ENCODE assay signal across 8 cellular contexts in the genomic region with DNA sequence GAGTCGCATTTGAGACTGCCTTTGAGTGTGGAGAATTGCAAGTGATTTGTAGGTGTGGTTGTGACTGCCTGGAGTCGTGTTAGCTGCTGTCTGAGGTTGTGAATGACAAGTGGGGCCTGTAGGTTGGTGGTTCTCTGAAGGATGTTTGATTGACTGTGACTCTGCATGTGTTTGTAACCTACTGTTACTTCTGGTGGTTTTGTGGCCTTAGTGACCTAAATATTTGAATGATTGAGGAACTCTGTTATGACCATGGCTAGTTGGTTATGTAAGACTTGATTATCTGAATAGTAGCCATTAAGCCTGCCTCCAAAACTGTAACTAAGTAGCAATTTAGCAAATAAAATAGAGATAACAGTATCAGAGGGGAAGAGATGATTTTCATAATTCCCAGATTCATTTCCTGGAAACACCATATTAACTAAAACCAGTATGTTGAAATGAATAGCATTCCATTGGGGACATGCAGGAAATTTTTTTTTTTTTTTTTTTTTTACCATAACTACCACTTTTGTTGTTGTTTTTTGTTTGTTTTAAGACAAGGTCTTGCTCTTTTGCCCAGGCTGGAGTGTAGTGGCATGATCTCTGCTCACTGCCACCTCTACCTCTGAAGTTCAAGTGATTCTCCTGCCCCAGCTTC. TPM values are rescaled to one million over a fixed set of nuclear protein-coding genes. Genes with fewer than 3 reads are reported as not detected.
A peak's percentile ranks its signal among the peaks of the same experiment; 100 is the strongest.
DNase-seq lines count a peak whose midpoint lies in the region; ATAC-seq, FAIRE-seq and TF ChIP-seq lines count a peak whose summit lies in the region.

No MANE protein-coding gene starts in this region.

- H3K4me2 ChIP-seq in keratinocyte (ENCODE audit: control insufficient read depth, extremely low read depth, insufficient read depth, low read depth, low read length), result peak overlapping the region; percentile 17

- no peaks in the 10 kb centered on the region for H3K27me3 Mint-ChIP-seq in Calu3 (ENCODE audit: unreplicated experiment)
- no peaks in the 10 kb centered on the region for H3K27me3 Mint-ChIP-seq in activated naive CD8-positive, alpha-beta T cell

- no peak overlapping the region for H3K27ac Mint-ChIP-seq in Calu3 (ENCODE audit: unreplicated experiment)
- peak overlapping the region; percentile 89 for H3K27ac Mint-ChIP-seq in activated naive CD8-positive, alpha-beta T cell

- peaks cover 3% of the 10 kb centered on the region for H3K27me3 ChIP-seq in keratinocyte (ENCODE audit: control insufficient read depth, extremely low read depth, insufficient read depth, low read length)

- no peaks in the 10 kb centered on the region for H3K79me2 ChIP-seq in keratinocyte (ENCODE audit: control insufficient read depth, insufficient read depth, low read length)

- H3K9me1 ChIP-seq in keratinocyte (ENCODE audit: control insufficient read depth, extremely low read depth, insufficient read depth, low read length), result no peaks in the 10 kb centered on the region

- H3K36me3 ChIP-seq in keratinocyte (ENCODE audit: control insufficient read depth in 2 of 2, extremely low read depth in 1 of 2, insufficient read depth in 2 of 2, low read length in 2 of 2), result no peaks in the 10 kb centered on the region

- H3K4me1 ChIP-seq in keratinocyte (ENCODE audit: control insufficient read depth, extremely low read depth, insufficient read depth, low read length), result no peaks in the 10 kb centered on the region

- intact Hi-C loops in Calu3 (cut with micrococcal nuclease; ENCODE audit: unreplicated experiment), result no loop called here

- H3K4me3 ChIP-seq in keratinocyte (ENCODE audit: control insufficient read depth in 2 of 3, extremely low read depth in 1 of 3, insufficient read depth in 2 of 3, low read depth in 1 of 3, low read length in 3 of 3), result peak overlapping the region in 2 of 3 experiments; percentile 50 to 57

- peak overlapping the region; percentile 67 for H2AFZ ChIP-seq in keratinocyte (ENCODE audit: control insufficient read depth, low read length)

- H3K9ac ChIP-seq in keratinocyte (ENCODE audit: control insufficient read depth, extremely low read depth, insufficient read depth, low read length), result no peak overlapping the region

- H3K9me3 Mint-ChIP-seq in Calu3 (ENCODE audit: low read depth, unreplicated experiment), result peaks cover 23% of the 10 kb centered on the region
- H3K9me3 Mint-ChIP-seq in activated naive CD8-positive, alpha-beta T cell (ENCODE audit: low read depth), result peaks cover 17% of the 10 kb centered on the region

- H3K36me3 Mint-ChIP-seq in Calu3 (ENCODE audit: insufficient read depth, unreplicated experiment), result peaks cover 15% of the 10 kb centered on the region
- H3K36me3 Mint-ChIP-seq in activated naive CD8-positive, alpha-beta T cell, result peaks cover 33% of the 10 kb centered on the region

- no peaks in the 10 kb centered on the region for H4K20me1 ChIP-seq in keratinocyte (ENCODE audit: control insufficient read depth, extremely low read depth, insufficient read depth, low read length)

- dilution Hi-C loops in keratinocyte (cut with MboI; ENCODE audit: extremely low pct_ligation_motif_present, low sequenced_read_pairs), result no loop called here

- TSS peak; percentile 42 for BruUV-seq in Calu3 (replicated peaks; lab: Mats Ljungman, UMichigan)

- no peak for FAIRE-seq in keratinocyte (lab: Jason Lieb, UNC)

- H3K27ac ChIP-seq in keratinocyte (ENCODE audit: control insufficient read depth, insufficient read depth, low read length) (no peak overlapping the region), temporal lobe (ENCODE audit: low read depth, low read length) (peak overlapping the region; percentile 87)

- peaks cover 6% of the 10 kb centered on the region for H3K9me3 ChIP-seq in keratinocyte (ENCODE audit: control insufficient read depth, low read depth, low read length)

- H3K4me3 Mint-ChIP-seq in Calu3 (ENCODE audit: low read depth, unreplicated experiment), result peak overlapping the region; percentile 80
- peak overlapping the region; percentile 93 for H3K4me3 Mint-ChIP-seq in activated naive CD8-positive, alpha-beta T cell

- peak; percentile 15 for ATAC-seq in HG02973 (IDR thresholded peaks at IDR 0.05; ENCODE audit: unreplicated experiment)

- no peaks in the 10 kb centered on the region for H3K4me1 Mint-ChIP-seq in Calu3 (ENCODE audit: low read depth, unreplicated experiment)
- peaks cover 24% of the 10 kb centered on the region for H3K4me1 Mint-ChIP-seq in activated naive CD8-positive, alpha-beta T cell (ENCODE audit: low read depth)

- CTCF ChIA-PET in Calu3 (lab: Charles Lee), result no interaction called here

- no peak for TF ChIP-seq CTCF in Calu3 (IDR thresholded peaks at IDR 0.05; ENCODE audit: unreplicated experiment)
- no peak for TF ChIP-seq CTCF in keratinocyte (optimal IDR thresholded peaks at IDR 0.05 in 1 of 3, IDR thresholded peaks at IDR 0.05 in 1 of 3, conservative IDR thresholded peaks at IDR 0.05 in 1 of 3; ENCODE audit: extremely low read depth in 1 of 3, insufficient read depth in 2 of 3, low read length in 3 of 3)

- DNase-seq in Calu3, result no peak
- DNase-seq in keratinocyte (ENCODE audit: low read depth, low spot score), result no peak
- no peak for DNase-seq in MV-4-11 (lab: John Stamatoyannopoulos, UW)
- DNase-seq in stimulated activated CD4-positive, alpha-beta T cell treated with anti-CD3 and anti-CD28 coated beads, Interleukin-15, amount 100 ng/mL, for 24 hours, result no peak
- DNase-seq in activated gamma-delta T cell treated with Interleukin-2 at 50 U/mL for 16 hours, result no peak

RNA-seq across cellular contexts. Expression of gene ZNF382, which starts 0.8 kb away (rescaled TPM):
- 2.5 and 4.2 TPM in 2 replicates for total RNA-seq in Calu3 (2022)
- 0.28 to 0.64 TPM (median 0.57 TPM) in 3 replicates for polyA plus RNA-seq in keratinocyte
- polyA plus RNA-seq in keratinocyte (2011; ENCODE audit: low read depth), result 0.54 TPM
- 0.38 and 0.39 TPM in 2 replicates for polyA plus RNA-seq in keratinocyte (2011; cell fraction: cytosol; rRNA removed)
- polyA plus RNA-seq in keratinocyte (2011; cell fraction: nucleus; rRNA removed), result 2.5 and 2.6 TPM in 2 replicates
- polyA plus RNA-seq in keratinocyte (2012; ENCODE audit: low replicate concordance), result 0.28 and 0.48 TPM in 2 replicates
- 0.39 to 1.1 TPM (median 0.70 TPM) in 3 replicates for polyA minus RNA-seq in keratinocyte
- not detected for polyA minus RNA-seq in keratinocyte (2011; cell fraction: cytosol; rRNA and poly(A)+ RNA removed)
- 1.9 and 3.5 TPM in 2 replicates for polyA minus RNA-seq in keratinocyte (2011; cell fraction: nucleus; rRNA and poly(A)+ RNA removed)
- 69.3 TPM for total RNA-seq in temporal lobe

RNA-seq across cellular contexts. Expression of gene ZNF529, which starts 32.9 kb away (rescaled TPM):
- total RNA-seq in Calu3 (2022), result 8.9 and 11.9 TPM in 2 replicates
- 3.4 to 5.5 TPM (median 4.5 TPM) in 3 replicates for polyA plus RNA-seq in keratinocyte
- 6.6 TPM for polyA plus RNA-seq in keratinocyte (2011; ENCODE audit: low read depth)
- 1.7 and 3.4 TPM in 2 replicates for polyA plus RNA-seq in keratinocyte (2011; cell fraction: cytosol; rRNA removed)
- polyA plus RNA-seq in keratinocyte (2011; cell fraction: nucleus; rRNA removed), result 12.1 and 13.7 TPM in 2 replicates
- 3.5 and 3.8 TPM in 2 replicates for polyA plus RNA-seq in keratinocyte (2012; ENCODE audit: low replicate concordance)
- polyA minus RNA-seq in keratinocyte, result 3.9 to 8.4 TPM (median 5.4 TPM) in 3 replicates
- polyA minus RNA-seq in keratinocyte (2011; cell fraction: cytosol; rRNA and poly(A)+ RNA removed), result 6.1 TPM
- 4.1 and 7.1 TPM in 2 replicates for polyA minus RNA-seq in keratinocyte (2011; cell fraction: nucleus; rRNA and poly(A)+ RNA removed)
- 40.8 TPM for total RNA-seq in temporal lobe

Comparison
In these comparisons a context has a peak if more than half of its experiments do, and no peak if none do; other contexts are left out.
1. RNA of gene ZNF382, which starts 0.8 kb away (total RNA-seq): 69.3 TPM in temporal lobe (single experiment); 2.5 to 4.2 TPM in Calu3; every median in the first group is over 10 times any median in the second.